Comparison of ENCODE assay signal across 8 cellular contexts in the genomic region with DNA sequence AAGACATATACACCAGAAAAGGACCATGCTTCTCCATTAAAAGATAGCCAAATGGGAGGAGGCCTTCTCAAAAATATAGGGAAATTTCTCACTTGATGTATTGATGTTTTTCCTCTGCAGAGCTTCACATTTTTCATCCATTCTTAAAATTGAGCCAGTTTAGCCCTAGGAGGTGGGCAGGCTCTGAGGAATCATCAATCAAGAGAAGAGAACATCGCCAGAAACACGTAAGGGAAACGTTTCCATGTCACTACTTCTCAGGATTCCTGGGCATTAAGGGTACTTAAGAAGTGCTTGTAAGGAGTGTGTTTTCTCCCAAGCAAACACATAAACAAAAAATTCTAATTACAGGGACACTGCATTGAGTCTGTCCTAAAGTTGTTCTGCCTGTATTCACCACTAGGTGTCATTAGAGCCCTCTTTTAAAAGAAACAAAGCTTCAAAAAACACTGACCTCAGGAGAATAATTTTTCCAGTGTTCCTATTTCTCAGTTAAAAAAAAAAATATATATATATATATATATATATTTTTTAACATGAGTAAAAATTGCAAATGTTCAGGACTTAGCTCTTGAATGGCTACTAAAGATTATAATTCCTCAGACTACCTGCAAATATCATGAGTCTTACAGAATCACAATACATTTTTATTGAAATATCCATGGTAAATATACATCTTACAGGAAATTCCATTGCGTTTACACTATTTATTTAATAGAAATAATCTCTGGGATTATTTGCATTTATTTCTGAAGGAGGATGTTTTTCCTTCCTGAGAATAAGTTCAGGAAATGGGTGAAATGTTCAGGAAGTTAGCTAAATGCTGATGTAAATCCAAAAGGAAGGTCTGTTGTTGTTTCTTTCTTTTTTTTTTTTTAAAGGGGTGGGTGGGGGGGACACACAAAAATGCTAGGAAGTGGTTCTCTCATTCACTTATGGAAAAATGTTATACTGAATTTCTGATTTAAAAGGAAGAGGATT. TPM values are rescaled to one million over a fixed set of nuclear protein-coding genes. Genes with fewer than 3 reads are reported as not detected.
A peak's percentile ranks its signal among the peaks of the same experiment; 100 is the strongest.
DNase-seq lines count a peak whose midpoint lies in the region; ATAC-seq and TF ChIP-seq lines count a peak whose summit lies in the region.

No MANE protein-coding gene starts in this region.

- H3K4me3 ChIP-seq in brain microvascular endothelial cell (ENCODE audit: low read depth, low read length) (no peak overlapping the region), lower lobe of right lung (no peak overlapping the region)

- in situ Hi-C loops in brain microvascular endothelial cell (cut with HindIII; ENCODE audit: low pct_ligation_motif_present, low sequenced_read_pairs), result loop anchor here (25.0 kb wide), 1 partner anchor 348 kb away; no protein-coding TSS in a partner anchor

- TF ChIP-seq CTCF in brain microvascular endothelial cell (IDR thresholded peaks at IDR 0.05; ENCODE audit: low read depth, low read length, missing control alignments), result peak; percentile 56
- peak; percentile 67 for TF ChIP-seq CTCF in lower lobe of right lung (IDR thresholded peaks at IDR 0.05)

- H3K4me1 Mint-ChIP-seq in activated CD8-positive, alpha-beta memory T cell treated with anti-CD3 and anti-CD28 coated beads, Interleukin-2, amount 10 ng/mL, durations not matched to agents 7 days and 5 days, result no peaks in the 10 kb centered on the region

- H3K27me3 ChIP-seq in brain microvascular endothelial cell (replicated peaks) (no peaks in the 10 kb centered on the region), lower lobe of right lung (ENCODE audit: low read depth) (no peaks in the 10 kb centered on the region)

- H3K36me3 Mint-ChIP-seq in activated CD8-positive, alpha-beta memory T cell treated with anti-CD3 and anti-CD28 coated beads, Interleukin-2, amount 10 ng/mL, durations not matched to agents 7 days and 5 days, result no peaks in the 10 kb centered on the region

- H3K36me3 ChIP-seq in brain microvascular endothelial cell (replicated peaks), result no peaks in the 10 kb centered on the region
- H3K36me3 ChIP-seq in lower lobe of right lung, result no peaks in the 10 kb centered on the region

- intact Hi-C loops in lower lobe of right lung (cut with DNase I), result no loop called here

- no peak overlapping the region for H3K4me3 Mint-ChIP-seq in activated CD8-positive, alpha-beta memory T cell treated with anti-CD3 and anti-CD28 coated beads, Interleukin-2, amount 10 ng/mL, durations not matched to agents 7 days and 5 days

- H3K4me1 ChIP-seq in lower lobe of right lung, result peaks cover 59% of the 10 kb centered on the region

- H3K27ac ChIP-seq in brain microvascular endothelial cell (peak overlapping the region; percentile 74), lower lobe of right lung (peak overlapping the region; percentile 73)

- no peak overlapping the region for H3K27ac Mint-ChIP-seq in activated CD8-positive, alpha-beta memory T cell treated with anti-CD3 and anti-CD28 coated beads, Interleukin-2, amount 10 ng/mL, durations not matched to agents 7 days and 5 days

- ATAC-seq in activated CD8-positive, alpha-beta memory T cell treated with anti-CD3 and anti-CD28 coated beads, Interleukin-2, amount 10 ng/mL, durations not matched to agents 7 days and 5 days, result peak; percentile 49
- ATAC-seq in HG03135 (IDR thresholded peaks at IDR 0.05; ENCODE audit: unreplicated experiment) (peak; percentile 81), lower lobe of right lung (peak; percentile 55 to 67)

- no peak for DNase-seq in activated CD8-positive, alpha-beta memory T cell treated with anti-CD3 and anti-CD28 coated beads, Interleukin-2, amount 10 ng/mL, durations not matched to agents 7 days and 5 days
- no peak for DNase-seq in activated CD8-positive, alpha-beta memory T cell treated with anti-CD3 and anti-CD28 coated beads, Interleukin-2, amount 50 U/mL, for 48 hours
- DNase-seq in NCI-H69 (lab: John Stamatoyannopoulos, UW), result peak; percentile 76
- DNase-seq in brain microvascular endothelial cell, result no peak
- DNase-seq in lower lobe of right lung, result no peak
- no peak for DNase-seq in COR-L47 (lab: John Stamatoyannopoulos, UW)
- DNase-seq in T1000 (lab: John Stamatoyannopoulos, UW), result no peak

- H3K9me3 ChIP-seq in lower lobe of right lung, result no peaks in the 10 kb centered on the region

- no peaks in the 10 kb centered on the region for H3K9me3 Mint-ChIP-seq in activated CD8-positive, alpha-beta memory T cell treated with anti-CD3 and anti-CD28 coated beads, Interleukin-2, amount 10 ng/mL, durations not matched to agents 7 days and 5 days (ENCODE audit: low read depth)

- CTCF ChIA-PET in activated CD8-positive, alpha-beta memory T cell treated with anti-CD3 and anti-CD28 coated beads, Interleukin-2, amount 10 ng/mL, durations not matched to agents 7 days and 5 days (lab: Charles Lee), result interaction anchor here (0.6 to 3.1 kb wide), 21 partner anchors 12 to 1077 kb away, joined by 3 to 21 read pairs (median 5); partner anchors contain the start of genes FZD4 and TMEM135

- peaks cover 4% of the 10 kb centered on the region for H3K27me3 Mint-ChIP-seq in activated CD8-positive, alpha-beta memory T cell treated with anti-CD3 and anti-CD28 coated beads, Interleukin-2, amount 10 ng/mL, durations not matched to agents 7 days and 5 days

RNA-seq across cellular contexts. Expression of gene FZD4, which starts 16.0 kb away (rescaled TPM):
- under 1 TPM; 0.16 to 0.44 TPM for total RNA-seq in activated CD8-positive, alpha-beta memory T cell treated with anti-CD3 and anti-CD28 coated beads, Interleukin-2, amount 10 ng/mL, durations not matched to agents 7 days and 5 days
- 51.1 TPM for total RNA-seq in lower lobe of right lung

Comparison
In these comparisons a context has a peak if more than half of its experiments do, and no peak if none do; other contexts are left out.
1. RNA of gene FZD4, which starts 16.0 kb away (total RNA-seq): 51.1 TPM in lower lobe of right lung (single experiment); 0.16 to 0.44 TPM in activated CD8-positive, alpha-beta memory T cell treated with anti-CD3 and anti-CD28 coated beads, Interleukin-2, amount 10 ng/mL, durations not matched to agents 7 days and 5 days; every median in the first group is over 10 times any median in the second.
2. Peak in every context shown above with its lines, with median percentiles within 50 percentile points of each other: ATAC-seq.